In genomic region chr21:36630485-36631206, GRCh38 we compare ENCODE assay signal across 9 cellular contexts.
DNase-seq lines count a peak whose midpoint lies in the region; ATAC-seq, FAIRE-seq and TF ChIP-seq lines count a peak whose summit lies in the region.
"Had no signal": no experiment of that assay in that cellular context is flagged by ENCODE, and none has a peak within 500 bp of the region (broad histone marks: within the 10 kb centered on the region; RNA-seq: fewer than 3 reads in every experiment).

No MANE protein-coding gene starts in this region.

- H3K27me3 ChIP-seq in endodermal cell (ENCODE audit: control insufficient read depth, insufficient read depth, low read length, poor library complexity, severe bottlenecking) (peaks cover 34% of the 10 kb centered on the region), testis (no peaks in the 10 kb centered on the region)

- H3K4me3 ChIP-seq in endodermal cell (ENCODE audit: low read length): no peak overlapping the region
- H3K4me3 ChIP-seq in testis: no peak overlapping the region

- H3K4me1 Mint-ChIP-seq in activated CD4-positive, alpha-beta memory T cell treated with anti-CD3 and anti-CD28 coated beads, Interleukin-2, amount 10 ng/mL, durations not matched to agents 7 days and 5 days: no peaks in the 10 kb centered on the region
- H3K4me1 Mint-ChIP-seq in endodermal cell: no peaks in the 10 kb centered on the region
- no peaks in the 10 kb centered on the region for H3K4me1 Mint-ChIP-seq in natural killer cell treated with Interleukin-12 subunit alpha and Interleukin-12 subunit beta and Interleukin-15 and Interleukin-18, amount 100 ng/mL, for 72 hours (ENCODE audit: low read depth in 2 of 2)

- no peak overlapping the region for H3K4me3 Mint-ChIP-seq in activated CD4-positive, alpha-beta memory T cell treated with anti-CD3 and anti-CD28 coated beads, Interleukin-2, amount 10 ng/mL, durations not matched to agents 7 days and 5 days
- no peak overlapping the region for H3K4me3 Mint-ChIP-seq in endodermal cell
- no peak overlapping the region for H3K4me3 Mint-ChIP-seq in natural killer cell treated with Interleukin-12 subunit alpha and Interleukin-12 subunit beta and Interleukin-15 and Interleukin-18, amount 100 ng/mL, for 72 hours

- TF ChIP-seq POLR2A in testis (IDR thresholded peaks at IDR 0.05): no peak

- H3K9me3 ChIP-seq in endodermal cell (ENCODE audit: control insufficient read depth, low read length): no peaks in the 10 kb centered on the region
- no peaks in the 10 kb centered on the region for H3K9me3 ChIP-seq in testis
- H3K9me3 ChIP-seq: neutrophil had no signal

- H3K27ac Mint-ChIP-seq in activated CD4-positive, alpha-beta memory T cell treated with anti-CD3 and anti-CD28 coated beads, Interleukin-2, amount 10 ng/mL, durations not matched to agents 7 days and 5 days: no peak overlapping the region
- no peak overlapping the region for H3K27ac Mint-ChIP-seq in endodermal cell
- H3K27ac Mint-ChIP-seq in natural killer cell treated with Interleukin-12 subunit alpha and Interleukin-12 subunit beta and Interleukin-15 and Interleukin-18, amount 100 ng/mL, for 72 hours: no peak overlapping the region

- CTCF ChIA-PET in activated CD4-positive, alpha-beta memory T cell treated with anti-CD3 and anti-CD28 coated beads, Interleukin-2, amount 10 ng/mL, durations not matched to agents 7 days and 5 days (lab: Charles Lee): interaction anchor here (0.6 to 2.5 kb wide), 42 partner anchors 8 to 1071 kb away, joined by 3 to 28 read pairs (median 4); no protein-coding TSS in a partner anchor

- WGBS in endodermal cell (ENCODE audit: insufficient coverage in 1 of 2, insufficient read length in 1 of 2), 2 experiments: 48 to 49% methylated on average over 16 to 19 of the region's 19 CpGs
- WGBS in testis, 2 donors: 32 to 43% methylated on average over 19 of the region's 19 CpGs

- TF ChIP-seq CTCF in endodermal cell (conservative IDR thresholded peaks at IDR 0.05) (peak; percentile 92), testis (IDR thresholded peaks at IDR 0.05) (peak; percentile 35 to 84 (median 60))

- POLR2A ChIA-PET in activated CD4-positive, alpha-beta memory T cell treated with anti-CD3 and anti-CD28 coated beads, Interleukin-2, amount 10 ng/mL, durations not matched to agents 7 days and 5 days (lab: Charles Lee): no interaction called here

- peaks cover 7% of the 10 kb centered on the region for H3K27me3 Mint-ChIP-seq in activated CD4-positive, alpha-beta memory T cell treated with anti-CD3 and anti-CD28 coated beads, Interleukin-2, amount 10 ng/mL, durations not matched to agents 7 days and 5 days
- H3K27me3 Mint-ChIP-seq in endodermal cell (ENCODE audit: insufficient read depth): peaks cover 35% of the 10 kb centered on the region
- peaks cover 10 to 11% of the 10 kb centered on the region in 2 donors for H3K27me3 Mint-ChIP-seq in natural killer cell treated with Interleukin-12 subunit alpha and Interleukin-12 subunit beta and Interleukin-15 and Interleukin-18, amount 100 ng/mL, for 72 hours

- no peak overlapping the region for H3K9ac ChIP-seq in endodermal cell (ENCODE audit: extremely low read depth, low read length, poor library complexity, severe bottlenecking)

- H3K9me3 Mint-ChIP-seq in activated CD4-positive, alpha-beta memory T cell treated with anti-CD3 and anti-CD28 coated beads, Interleukin-2, amount 10 ng/mL, durations not matched to agents 7 days and 5 days: no peaks in the 10 kb centered on the region
- peaks cover 3% of the 10 kb centered on the region for H3K9me3 Mint-ChIP-seq in endodermal cell
- H3K9me3 Mint-ChIP-seq in natural killer cell treated with Interleukin-12 subunit alpha and Interleukin-12 subunit beta and Interleukin-15 and Interleukin-18, amount 100 ng/mL, for 72 hours: peaks cover 2% of the 10 kb centered on the region

- ATAC-seq in natural killer cell treated with Interleukin-12 subunit alpha and Interleukin-12 subunit beta and Interleukin-15 and Interleukin-18, amount 100 ng/mL, for 72 hours: no peak
- no peak for ATAC-seq in GM21619 (IDR thresholded peaks at IDR 0.05; ENCODE audit: unreplicated experiment)

- intact Hi-C loops in testis (cut with DNase I; ENCODE audit: low total_unique reads): no loop called here

- FAIRE-seq in GM19239 (lab: Jason Lieb, UNC): no peak

- H3K4me1 ChIP-seq in endodermal cell (ENCODE audit: control insufficient read depth, insufficient read depth, low read length): no peaks in the 10 kb centered on the region
- H3K4me1 ChIP-seq in testis: no peaks in the 10 kb centered on the region

- H3K36me3 Mint-ChIP-seq in activated CD4-positive, alpha-beta memory T cell treated with anti-CD3 and anti-CD28 coated beads, Interleukin-2, amount 10 ng/mL, durations not matched to agents 7 days and 5 days (ENCODE audit: low read depth): no peaks in the 10 kb centered on the region
- no peaks in the 10 kb centered on the region for H3K36me3 Mint-ChIP-seq in endodermal cell (ENCODE audit: low read depth)
- no peaks in the 10 kb centered on the region for H3K36me3 Mint-ChIP-seq in natural killer cell treated with Interleukin-12 subunit alpha and Interleukin-12 subunit beta and Interleukin-15 and Interleukin-18, amount 100 ng/mL, for 72 hours

- H3K36me3 ChIP-seq in endodermal cell (ENCODE audit: control insufficient read depth, insufficient read depth, low read length): no peaks in the 10 kb centered on the region
- H3K36me3 ChIP-seq in testis (ENCODE audit: low read depth, missing control alignments): no peaks in the 10 kb centered on the region
- H3K36me3 ChIP-seq: neutrophil had no signal

- DNase-seq in AG08395 (ENCODE audit: low spot score) (peak; percentile 68), GM19239 (ENCODE audit: insufficient read length, low spot score) (peak; percentile 49), NCI-H748 (lab: John Stamatoyannopoulos, UW; ENCODE audit: unreplicated experiment) (peak; percentile 63), endodermal cell (peak; percentile 94), testis (peak; percentile 81)
- peak; percentile 60 for DNase-seq in activated CD4-positive, alpha-beta memory T cell treated with anti-CD3 and anti-CD28 coated beads, Interleukin-2, amount 10 ng/mL, durations not matched to agents 7 days and 5 days
- DNase-seq in natural killer cell treated with Interleukin-12 subunit alpha and Interleukin-12 subunit beta and Interleukin-15 and Interleukin-18, amount 100 ng/mL, for 72 hours (ENCODE audit: low spot score): peak; percentile 70

- H3K27ac ChIP-seq in endodermal cell (ENCODE audit: low read depth, low read length): no peak overlapping the region
- no peak overlapping the region for H3K27ac ChIP-seq in testis
- H3K27ac ChIP-seq: neutrophil had no signal
